Comparison of ENCODE assay signal across 15 cellular contexts in genomic region chr17:4048218-4048617, GRCh38.
A peak's percentile ranks its signal among the peaks of the same experiment; 100 is the strongest.
DNase-seq lines count a peak whose midpoint lies in the region; ATAC-seq lines count a peak whose summit lies in the region.
"Had no signal": no experiment of that assay in that cellular context is flagged by ENCODE, and none has a peak within 500 bp of the region (broad histone marks: within the 10 kb centered on the region; RNA-seq: fewer than 3 reads in every experiment).

No MANE protein-coding gene starts in this region.

- intact Hi-C loops in naive thymus-derived CD4-positive, alpha-beta T cell (cut with micrococcal nuclease) = no loop called here

- H3K36me3 ChIP-seq in naive thymus-derived CD4-positive, alpha-beta T cell (ENCODE audit: control insufficient read depth in 2 of 3, insufficient read depth in 3 of 3, low read length in 3 of 3) = peaks cover 16 to 82% (median 33%) of the 10 kb centered on the region in 3 experiments

- peaks cover 0 to 38% of the 10 kb centered on the region in 2 donors for H3K4me1 ChIP-seq in naive thymus-derived CD4-positive, alpha-beta T cell (ENCODE audit: control insufficient read depth in 2 of 2, insufficient read depth in 2 of 2, low read length in 2 of 2)
- H3K4me1 ChIP-seq: A549, BE2C had no signal

- no peak for ATAC-seq in activated naive CD8-positive, alpha-beta T cell treated with anti-CD3 and anti-CD28 coated beads, Interleukin-2, amount 50 U/mL, for 24 hours
- ATAC-seq in memory B cell (ENCODE audit: low read depth) (no peak), HG03442 (IDR thresholded peaks at IDR 0.05; ENCODE audit: unreplicated experiment) (no peak), HG03135 (IDR thresholded peaks at IDR 0.05; ENCODE audit: unreplicated experiment) (no peak)
- ATAC-seq in naive thymus-derived CD4-positive, alpha-beta T cell = no peak
- ATAC-seq: A549 had no signal

- peaks cover 51% of the 10 kb centered on the region for H3K36me3 Mint-ChIP-seq in activated naive CD8-positive, alpha-beta T cell treated with anti-CD3 and anti-CD28 coated beads, Interleukin-2, amount 50 U/mL, for 24 hours (ENCODE audit: low read depth)
- peaks cover 30% of the 10 kb centered on the region for H3K36me3 Mint-ChIP-seq in activated naive CD8-positive, alpha-beta T cell treated with anti-CD3 and anti-CD28 coated beads for 36 hours
- peaks cover 35% of the 10 kb centered on the region for H3K36me3 Mint-ChIP-seq in memory B cell
- peaks cover 16 to 64% (median 42%) of the 10 kb centered on the region in 5 donors for H3K36me3 Mint-ChIP-seq in naive thymus-derived CD4-positive, alpha-beta T cell

- H3K4me3 Mint-ChIP-seq in activated naive CD8-positive, alpha-beta T cell treated with anti-CD3 and anti-CD28 coated beads, Interleukin-2, amount 50 U/mL, for 24 hours = no peak overlapping the region
- no peak overlapping the region for H3K4me3 Mint-ChIP-seq in activated naive CD8-positive, alpha-beta T cell treated with anti-CD3 and anti-CD28 coated beads for 36 hours
- H3K4me3 Mint-ChIP-seq in memory B cell = no peak overlapping the region
- H3K4me3 Mint-ChIP-seq in naive thymus-derived CD4-positive, alpha-beta T cell = no peak overlapping the region
- H3K4me3 Mint-ChIP-seq: CD4-positive, alpha-beta memory T cell; IgD-negative memory B cell had no signal

- H3K9me3 ChIP-seq in naive thymus-derived CD4-positive, alpha-beta T cell (ENCODE audit: control insufficient read depth in 2 of 3, low read length in 3 of 3) = no peaks in the 10 kb centered on the region
- H3K9me3 ChIP-seq: A549, BE2C had no signal

- POLR2A ChIA-PET in naive thymus-derived CD4-positive, alpha-beta T cell (lab: Charles Lee) = no interaction called here

- no peak for DNase-seq in activated naive CD8-positive, alpha-beta T cell treated with anti-CD3 and anti-CD28 coated beads, Interleukin-2, amount 50 U/mL, for 24 hours
- no peak for DNase-seq in activated naive CD8-positive, alpha-beta T cell treated with anti-CD3 and anti-CD28 coated beads for 36 hours
- DNase-seq in caudate nucleus (lab: John Stamatoyannopoulos, UW) (peak in 2 of 61 donors; percentile 1 to 21), memory B cell (ENCODE audit: low spot score in 2 of 2) (no peak)
- DNase-seq in naive thymus-derived CD4-positive, alpha-beta T cell = no peak
- DNase-seq: BE2C; CD4-positive, alpha-beta memory T cell; DMS79; GM23248; H7 had no signal

- CTCF ChIA-PET in naive thymus-derived CD4-positive, alpha-beta T cell (lab: Charles Lee) = interaction anchor here (0.9 kb wide), 1 partner anchor 27 kb away, joined by 3 read pairs; no protein-coding TSS in a partner anchor

- H3K27ac Mint-ChIP-seq in activated naive CD8-positive, alpha-beta T cell treated with anti-CD3 and anti-CD28 coated beads, Interleukin-2, amount 50 U/mL, for 24 hours = peak overlapping the region; percentile 25
- H3K27ac Mint-ChIP-seq in activated naive CD8-positive, alpha-beta T cell treated with anti-CD3 and anti-CD28 coated beads for 36 hours = no peak overlapping the region
- H3K27ac Mint-ChIP-seq in memory B cell = peak overlapping the region; percentile 45
- H3K27ac Mint-ChIP-seq in naive thymus-derived CD4-positive, alpha-beta T cell = peak overlapping the region in 1 of 9 donors; percentile 43

- peaks cover 17% of the 10 kb centered on the region for H3K4me1 Mint-ChIP-seq in activated naive CD8-positive, alpha-beta T cell treated with anti-CD3 and anti-CD28 coated beads, Interleukin-2, amount 50 U/mL, for 24 hours
- H3K4me1 Mint-ChIP-seq in activated naive CD8-positive, alpha-beta T cell treated with anti-CD3 and anti-CD28 coated beads for 36 hours = peaks cover 16% of the 10 kb centered on the region
- no peaks in the 10 kb centered on the region for H3K4me1 Mint-ChIP-seq in memory B cell
- peaks cover 14 to 30% (median 24%) of the 10 kb centered on the region in 7 donors for H3K4me1 Mint-ChIP-seq in naive thymus-derived CD4-positive, alpha-beta T cell

- H3K4me3 ChIP-seq in naive thymus-derived CD4-positive, alpha-beta T cell (ENCODE audit: low read length) = no peak overlapping the region
- H3K4me3 ChIP-seq: A549, GM23248 had no signal

- peak overlapping the region; percentile 82 for H3K27ac ChIP-seq in caudate nucleus (ENCODE audit: low read depth, low read length)
- H3K27ac ChIP-seq in naive thymus-derived CD4-positive, alpha-beta T cell (ENCODE audit: low read depth, low read length) = no peak overlapping the region
- H3K27ac ChIP-seq: A549, C4-2B, GM23248 had no signal

- H3K9me3 Mint-ChIP-seq in activated naive CD8-positive, alpha-beta T cell treated with anti-CD3 and anti-CD28 coated beads, Interleukin-2, amount 50 U/mL, for 24 hours = no peaks in the 10 kb centered on the region
- H3K9me3 Mint-ChIP-seq in activated naive CD8-positive, alpha-beta T cell treated with anti-CD3 and anti-CD28 coated beads for 36 hours = peaks cover 4% of the 10 kb centered on the region
- no peaks in the 10 kb centered on the region for H3K9me3 Mint-ChIP-seq in memory B cell
- no peaks in the 10 kb centered on the region for H3K9me3 Mint-ChIP-seq in naive thymus-derived CD4-positive, alpha-beta T cell
- H3K9me3 Mint-ChIP-seq: CD4-positive, alpha-beta memory T cell; IgD-negative memory B cell had no signal

- no peaks in the 10 kb centered on the region for H3K27me3 Mint-ChIP-seq in activated naive CD8-positive, alpha-beta T cell treated with anti-CD3 and anti-CD28 coated beads, Interleukin-2, amount 50 U/mL, for 24 hours
- no peaks in the 10 kb centered on the region for H3K27me3 Mint-ChIP-seq in activated naive CD8-positive, alpha-beta T cell treated with anti-CD3 and anti-CD28 coated beads for 36 hours
- H3K27me3 Mint-ChIP-seq in memory B cell = no peaks in the 10 kb centered on the region
- H3K27me3 Mint-ChIP-seq in naive thymus-derived CD4-positive, alpha-beta T cell = no peaks in the 10 kb centered on the region
- H3K27me3 Mint-ChIP-seq: CD4-positive, alpha-beta memory T cell; IgD-negative memory B cell had no signal

- H3K27me3 ChIP-seq in naive thymus-derived CD4-positive, alpha-beta T cell (ENCODE audit: control insufficient read depth in 2 of 2, insufficient read depth in 2 of 2, low read length in 2 of 2) = no peaks in the 10 kb centered on the region
- H3K27me3 ChIP-seq: BE2C had no signal
